9 cellular contexts compared by ENCODE assay signal in the genomic region with DNA sequence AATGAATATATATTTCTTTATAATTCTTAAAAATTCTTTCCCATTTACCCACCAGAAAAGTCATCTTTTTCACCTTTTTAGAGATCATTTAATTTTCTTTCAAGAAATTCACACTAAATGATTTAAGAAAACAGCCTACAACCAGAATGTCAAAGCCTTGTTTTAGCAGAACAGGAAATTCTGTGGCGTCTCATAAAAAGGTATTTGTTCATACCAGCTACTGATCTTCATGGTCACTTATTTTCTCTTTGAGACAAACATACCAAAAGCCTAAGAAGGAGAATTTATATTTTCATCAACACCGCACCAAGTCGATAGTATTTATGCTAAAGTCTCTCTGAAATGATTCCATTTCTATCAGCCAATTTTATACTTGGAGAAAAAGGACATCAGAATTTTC.
A peak's percentile ranks its signal among the peaks of the same experiment; 100 is the strongest.
DNase-seq lines count a peak whose midpoint lies in the region; ATAC-seq and TF ChIP-seq lines count a peak whose summit lies in the region.
"Had no signal": no experiment of that assay in that cellular context is flagged by ENCODE, and none has a peak within 500 bp of the region (broad histone marks: within the 10 kb centered on the region; RNA-seq: fewer than 3 reads in every experiment).

No MANE protein-coding gene starts in this region.

- H3K9me3 ChIP-seq in left ventricle myocardium inferior (replicated peaks) (no peaks in the 10 kb centered on the region), muscle layer of duodenum (ENCODE audit: control insufficient read depth in 1 of 2, low read length in 2 of 2) (no peaks in the 10 kb centered on the region)

- H3K9me3 Mint-ChIP-seq in activated naive CD8-positive, alpha-beta T cell (ENCODE audit: low read depth): no peaks in the 10 kb centered on the region

- H3K4me1 Mint-ChIP-seq in activated naive CD8-positive, alpha-beta T cell (ENCODE audit: low read depth): peaks cover 98% of the 10 kb centered on the region

- H3K4me3 Mint-ChIP-seq in activated naive CD8-positive, alpha-beta T cell: peak overlapping the region; percentile 82

- ATAC-seq in Right ventricle myocardium superior (ENCODE audit: poor library complexity): no peak
- ATAC-seq in GM21737 (IDR thresholded peaks at IDR 0.05; ENCODE audit: unreplicated experiment): no peak

- no peaks in the 10 kb centered on the region for H3K27me3 Mint-ChIP-seq in activated naive CD8-positive, alpha-beta T cell

- DNase-seq in left ventricle myocardium inferior (no peak), Right ventricle myocardium superior (no peak), HUDEP-2 (lab: John Stamatoyannopoulos, UW; ENCODE audit: unreplicated experiment in 76 of 76) (no peak), dermis blood vessel endothelial cell (no peak)
- DNase-seq: NCI-H510A had no signal

- H3K36me3 ChIP-seq in left ventricle myocardium inferior (peaks cover 81% of the 10 kb centered on the region), muscle layer of duodenum (ENCODE audit: control insufficient read depth in 1 of 2, insufficient read depth in 2 of 2, low read length in 2 of 2) (peaks cover 39 to 59% of the 10 kb centered on the region in 2 donors), urinary bladder (ENCODE audit: insufficient read depth) (peaks cover 2% of the 10 kb centered on the region)

- peak overlapping the region; percentile 100 for H3K27ac Mint-ChIP-seq in activated naive CD8-positive, alpha-beta T cell

- no peaks in the 10 kb centered on the region for H3K27me3 ChIP-seq in left ventricle myocardium inferior (ENCODE audit: low read depth)
- no peaks in the 10 kb centered on the region for H3K27me3 ChIP-seq in muscle layer of duodenum (ENCODE audit: low read depth, low read length)

- no peak for TF ChIP-seq CTCF in left ventricle myocardium inferior (IDR thresholded peaks at IDR 0.05; ENCODE audit: borderline replicate concordance)

- peaks cover 71% of the 10 kb centered on the region for H3K36me3 Mint-ChIP-seq in activated naive CD8-positive, alpha-beta T cell

- H3K27ac ChIP-seq in left ventricle myocardium inferior (replicated peaks) (peak overlapping the region; percentile 85), muscle layer of duodenum (ENCODE audit: low read length) (peak overlapping the region; percentile 47), urinary bladder (ENCODE audit: low read depth) (peak overlapping the region; percentile 53)

- intact Hi-C loops in left ventricle myocardium inferior (cut with micrococcal nuclease): no loop called here
- intact Hi-C loops in Right ventricle myocardium superior (cut with DNase I): no loop called here

- H3K4me1 ChIP-seq in left ventricle myocardium inferior: peaks cover 98% of the 10 kb centered on the region
- H3K4me1 ChIP-seq in muscle layer of duodenum (ENCODE audit: control insufficient read depth in 1 of 2, insufficient read depth in 2 of 2, low read length in 2 of 2): peaks cover 0 to 28% of the 10 kb centered on the region in 2 donors
- peaks cover 7% of the 10 kb centered on the region for H3K4me1 ChIP-seq in urinary bladder (ENCODE audit: insufficient read depth)

- WGBS in urinary bladder: 77% methylated on average over 3 of the region's 3 CpGs

- H3K4me3 ChIP-seq in left ventricle myocardium inferior (no peak overlapping the region), muscle layer of duodenum (ENCODE audit: low read depth in 1 of 2, low read length in 2 of 2) (no peak overlapping the region), urinary bladder (ENCODE audit: low read depth, low read length) (no peak overlapping the region)
